In the genomic region with DNA sequence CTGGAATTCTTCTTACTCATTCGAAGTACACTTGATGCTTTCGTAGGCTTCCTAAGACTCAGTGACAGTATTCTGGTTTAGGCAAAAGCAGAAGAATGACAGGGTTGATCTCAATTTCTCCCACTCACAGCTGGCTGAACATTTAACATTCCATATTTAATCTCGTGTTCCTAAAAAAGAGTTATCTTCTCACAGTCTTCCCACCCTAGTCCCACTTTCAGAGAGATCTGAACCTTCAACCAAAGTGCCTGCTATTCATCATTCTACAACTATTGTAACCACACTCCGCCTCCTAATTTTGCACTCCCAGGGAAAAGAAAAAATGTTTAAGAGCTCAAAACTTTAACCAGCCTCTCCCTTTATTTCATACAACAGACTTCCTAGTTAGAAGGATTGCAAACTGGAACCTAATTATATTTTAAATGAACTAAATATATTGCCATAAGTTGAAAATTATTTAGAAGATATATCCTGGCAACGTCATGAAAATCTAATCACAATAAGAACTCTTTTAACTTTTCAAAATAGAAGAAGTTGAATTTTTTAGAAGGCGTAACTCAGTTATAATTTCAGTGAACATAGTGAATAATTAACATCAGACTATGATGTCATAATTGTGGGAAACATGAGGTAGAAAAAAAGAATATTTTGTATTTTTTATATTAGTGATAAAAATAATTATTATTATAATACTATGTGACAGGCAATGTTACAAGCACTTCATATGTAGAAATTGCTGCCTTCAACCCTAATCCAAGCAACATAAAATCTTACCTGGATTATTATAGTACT, we compare ENCODE assay signal across 17 cellular contexts.
DNase-seq lines count a peak whose midpoint lies in the region; ATAC-seq and TF ChIP-seq lines count a peak whose summit lies in the region.
"Had no signal": no experiment of that assay in that cellular context is flagged by ENCODE, and none has a peak within 500 bp of the region (broad histone marks: within the 10 kb centered on the region; RNA-seq: fewer than 3 reads in every experiment).

No MANE protein-coding gene starts in this region.

- H2BK120ac ChIP-seq in mesendoderm (ENCODE audit: low read depth, low read length), result no peak overlapping the region

- no peak overlapping the region for H3K4ac ChIP-seq in mesendoderm (ENCODE audit: low read depth, low read length)

- no peaks in the 10 kb centered on the region for H3K9me3 ChIP-seq in smooth muscle cell (replicated peaks; ENCODE audit: low read depth)
- H3K9me3 ChIP-seq: BLaER1 had no signal

- H3K4me1 ChIP-seq in mesendoderm (ENCODE audit: control insufficient read depth, low read depth, low read length), result no peaks in the 10 kb centered on the region
- peaks cover 4% of the 10 kb centered on the region for H3K4me1 ChIP-seq in smooth muscle cell (ENCODE audit: low read depth)
- H3K4me1 ChIP-seq: BLaER1 had no signal

- no peak overlapping the region for H4K5ac ChIP-seq in mesendoderm (ENCODE audit: low read length)

- H2BK15ac ChIP-seq in mesendoderm (replicated peaks; ENCODE audit: low read depth), result no peak overlapping the region

- no peak overlapping the region for H2AFZ ChIP-seq in smooth muscle cell (ENCODE audit: low read depth)
- H2AFZ ChIP-seq: GM23248 had no signal

- H3K79me2 ChIP-seq in mesendoderm (ENCODE audit: control insufficient read depth, insufficient read depth, low read length), result no peaks in the 10 kb centered on the region
- no peaks in the 10 kb centered on the region for H3K79me2 ChIP-seq in smooth muscle cell (ENCODE audit: low read depth)

- H3K18ac ChIP-seq in mesendoderm (ENCODE audit: low read length), result peak overlapping the region; percentile 51

- no peak overlapping the region for H2AK5ac ChIP-seq in mesendoderm (ENCODE audit: low read length)

- DNase-seq in DMS114 treated with DMSO at 0.1 percent for 48 hours (lab: John Stamatoyannopoulos, UW; ENCODE audit: unreplicated experiment) (peak; percentile 88), amniotic epithelial cell (ENCODE audit: low read depth) (peak; percentile 4), mesendoderm (no peak), smooth muscle cell (lab: John Stamatoyannopoulos, UW; ENCODE audit: unreplicated experiment) (no peak), DMS79 (lab: John Stamatoyannopoulos, UW) (no peak)
- DNase-seq in activated CD4-positive, alpha-beta memory T cell treated with anti-CD3 and anti-CD28 coated beads, Interleukin-2, amount 10 ng/mL, durations not matched to agents 7 days and 5 days, result no peak
- DNase-seq: 8988T; CD4-positive, alpha-beta memory T cell; DND-41; EL; GM23248; H7 had no signal

- no peaks in the 10 kb centered on the region for H3K4me1 Mint-ChIP-seq in activated CD4-positive, alpha-beta memory T cell treated with anti-CD3 and anti-CD28 coated beads, Interleukin-2, amount 10 ng/mL, durations not matched to agents 7 days and 5 days
- H3K4me1 Mint-ChIP-seq: CD4-positive, alpha-beta memory T cell had no signal

- H4K8ac ChIP-seq in mesendoderm (ENCODE audit: low read depth, low read length), result no peak overlapping the region

- no peak for ATAC-seq in GM21528 (IDR thresholded peaks at IDR 0.05; ENCODE audit: low FRiP score, unreplicated experiment)
- ATAC-seq: GM12878, HCT116 had no signal

- no peak overlapping the region for H3K4me3 Mint-ChIP-seq in activated CD4-positive, alpha-beta memory T cell treated with anti-CD3 and anti-CD28 coated beads, Interleukin-2, amount 10 ng/mL, durations not matched to agents 7 days and 5 days
- H3K4me3 Mint-ChIP-seq: CD14-positive monocyte; CD4-positive, alpha-beta memory T cell had no signal

- TF ChIP-seq CTCF in smooth muscle cell (IDR thresholded peaks at IDR 0.05; ENCODE audit: borderline replicate concordance, insufficient read depth, poor library complexity, severe bottlenecking), result no peak

- no peak overlapping the region for H3K23ac ChIP-seq in mesendoderm (ENCODE audit: low read length)

- H3K36me3 Mint-ChIP-seq in activated CD4-positive, alpha-beta memory T cell treated with anti-CD3 and anti-CD28 coated beads, Interleukin-2, amount 10 ng/mL, durations not matched to agents 7 days and 5 days (ENCODE audit: low read depth), result no peaks in the 10 kb centered on the region
- H3K36me3 Mint-ChIP-seq: CD14-positive monocyte; CD4-positive, alpha-beta memory T cell had no signal

- H3K56ac ChIP-seq in mesendoderm (ENCODE audit: low read length), result no peak overlapping the region

- POLR2A ChIA-PET in activated CD4-positive, alpha-beta memory T cell treated with anti-CD3 and anti-CD28 coated beads, Interleukin-2, amount 10 ng/mL, durations not matched to agents 7 days and 5 days (lab: Charles Lee), result no interaction called here

- no CpG with 5 or more reads among the region's 6 CpGs for WGBS in mesendoderm (ENCODE audit: extremely low coverage, insufficient coverage, low lambda C conversion rate)
- 65% methylated on average over 6 of the region's 6 CpGs for WGBS in smooth muscle cell (ENCODE audit: low lambda C conversion rate)

- H3K4me2 ChIP-seq in mesendoderm (ENCODE audit: low read length), result no peak overlapping the region
- H3K4me2 ChIP-seq in smooth muscle cell, result peak overlapping the region; percentile 7
- H3K4me2 ChIP-seq: BLaER1 had no signal

- CTCF ChIA-PET in activated CD4-positive, alpha-beta memory T cell treated with anti-CD3 and anti-CD28 coated beads, Interleukin-2, amount 10 ng/mL, durations not matched to agents 7 days and 5 days (lab: Charles Lee), result no interaction called here

- no peaks in the 10 kb centered on the region for H3K27me3 ChIP-seq in mesendoderm (ENCODE audit: insufficient read depth, low read length, poor library complexity)
- no peaks in the 10 kb centered on the region for H3K27me3 ChIP-seq in smooth muscle cell (ENCODE audit: low read depth)
- H3K27me3 ChIP-seq: BLaER1 had no signal

- H3K9me3 Mint-ChIP-seq in activated CD4-positive, alpha-beta memory T cell treated with anti-CD3 and anti-CD28 coated beads, Interleukin-2, amount 10 ng/mL, durations not matched to agents 7 days and 5 days, result peaks cover 9% of the 10 kb centered on the region

- no peak overlapping the region for H3K27ac Mint-ChIP-seq in activated CD4-positive, alpha-beta memory T cell treated with anti-CD3 and anti-CD28 coated beads, Interleukin-2, amount 10 ng/mL, durations not matched to agents 7 days and 5 days
- H3K27ac Mint-ChIP-seq: CD14-positive monocyte; CD4-positive, alpha-beta memory T cell had no signal

- no peaks in the 10 kb centered on the region for H4K20me1 ChIP-seq in smooth muscle cell (ENCODE audit: low read depth)
- H4K20me1 ChIP-seq: BLaER1 had no signal

- no peaks in the 10 kb centered on the region for H3K79me1 ChIP-seq in mesendoderm (ENCODE audit: low read length)

- H3K27ac ChIP-seq in mesendoderm (ENCODE audit: low read depth, low read length), result no peak overlapping the region
- H3K27ac ChIP-seq in smooth muscle cell (ENCODE audit: low read depth), result no peak overlapping the region
- H3K27ac ChIP-seq: BLaER1, GM23248 had no signal

- H3K27me3 Mint-ChIP-seq in activated CD4-positive, alpha-beta memory T cell treated with anti-CD3 and anti-CD28 coated beads, Interleukin-2, amount 10 ng/mL, durations not matched to agents 7 days and 5 days, result no peaks in the 10 kb centered on the region
- H3K27me3 Mint-ChIP-seq: CD4-positive, alpha-beta memory T cell had no signal

- H3K4me3 ChIP-seq in mesendoderm (ENCODE audit: low read length) (no peak overlapping the region), smooth muscle cell (no peak overlapping the region)
- H3K4me3 ChIP-seq: BLaER1, GM12878, GM23248 had no signal

- H3K9ac ChIP-seq in mesendoderm (ENCODE audit: low read length) (no peak overlapping the region), smooth muscle cell (ENCODE audit: low read depth) (no peak overlapping the region)
- H3K9ac ChIP-seq: BLaER1, GM23248 had no signal

- H3F3A ChIP-seq in smooth muscle cell (ENCODE audit: low read depth), result no peaks in the 10 kb centered on the region

- no peaks in the 10 kb centered on the region for H3K36me3 ChIP-seq in mesendoderm (ENCODE audit: control insufficient read depth, insufficient read depth, low read length)
- H3K36me3 ChIP-seq in smooth muscle cell (ENCODE audit: low read depth), result no peaks in the 10 kb centered on the region
- H3K36me3 ChIP-seq: BLaER1 had no signal

- H2BK5ac ChIP-seq in mesendoderm (ENCODE audit: low read length), result no peak overlapping the region

Comparison
In these comparisons a context has a peak if more than half of its experiments do, and no peak if none do; other contexts are left out.
1. DNase-seq: peak in DMS114 treated with DMSO at 0.1 percent for 48 hours (single experiment) and amniotic epithelial cell (single experiment); none in mesendoderm (single experiment), smooth muscle cell (single experiment), DMS79 (single experiment) and activated CD4-positive, alpha-beta memory T cell treated with anti-CD3 and anti-CD28 coated beads, Interleukin-2, amount 10 ng/mL, durations not matched to agents 7 days and 5 days (single experiment).